ENCODE assay signal across 1 cellular context in genomic region chrX:40117715-40118285, GRCh38.
TF ChIP-seq lines count a peak whose summit lies in the region.

No MANE protein-coding gene starts in this region.

TF ChIP-seq in K562, 482 proteins besides CTCF, POLR2A, EP300 and RAD21 (continued from another document and continues in another):
- TF ChIP-seq PHF20 (IDR thresholded peaks at IDR 0.05; ENCODE audit: partially characterized antibody) (peak; percentile 42), ZNF212 (CRISPR knock-in tag; IDR thresholded peaks at IDR 0.05) (no peak), ZNF175 (CRISPR knock-in tag; IDR thresholded peaks at IDR 0.05; ENCODE audit: low read depth) (no peak), POLR2AphosphoS5 (IDR thresholded peaks at IDR 0.05; ENCODE audit: control insufficient read depth, insufficient read depth, low read depth, low read length) (peak; percentile 79), FOXO4 (CRISPR knock-in tag; IDR thresholded peaks at IDR 0.05) (no peak), FOSL1 (tag; conservative IDR thresholded peaks at IDR 0.05) (no peak), MYC (IDR thresholded peaks at IDR 0.05; ENCODE audit: low read depth, low read length) (peak; percentile 35; the same call in 1 of the 2 replicates), MYC (CRISPR knock-in tag; IDR thresholded peaks at IDR 0.05; ENCODE audit: borderline replicate concordance, low read depth) (no peak), EP400 (IDR thresholded peaks at IDR 0.05) (peak; percentile 40; the same call in 1 of the 2 replicates), ZNF589 (CRISPR knock-in tag; IDR thresholded peaks at IDR 0.05; ENCODE audit: low read depth) (no peak), ZNF644 (tag; IDR thresholded peaks at IDR 0.05; ENCODE audit: low read depth) (0 out of 2 replicates have a peak, but pooled peaks have one; percentile 40), CREB3L1 (IDR thresholded peaks at IDR 0.05; ENCODE audit: borderline replicate concordance, low read depth) (no peak), TBP (optimal IDR thresholded peaks at IDR 0.05; ENCODE audit: low read depth, low read length) (peak; percentile 20), KLF16 (IDR thresholded peaks at IDR 0.05) (peak; percentile 71), FOXK2 (conservative IDR thresholded peaks at IDR 0.05 in 1 of 2, IDR thresholded peaks at IDR 0.05 in 1 of 2; ENCODE audit: low read depth in 2 of 2) (peak; percentile 17 to 91; a peak in 2 of 4 replicates), LEF1 (IDR thresholded peaks at IDR 0.05) (peak; percentile 56; the same call in 1 of the 2 replicates), PTTG1 (tag; IDR thresholded peaks at IDR 0.05; ENCODE audit: low read depth) (no peak), CLOCK (CRISPR knock-in tag; IDR thresholded peaks at IDR 0.05; ENCODE audit: borderline replicate concordance) (no peak), POLR2AphosphoS2 (IDR thresholded peaks at IDR 0.05; ENCODE audit: low read length) (no peak), EZH2 (IDR thresholded peaks at IDR 0.05; ENCODE audit: borderline replicate concordance, low read depth, low read length) (no peak), HNRNPK (IDR thresholded peaks at IDR 0.05; ENCODE audit: low read depth, low read length, poor library complexity, severe bottlenecking) (no peak), ZBTB7A (IDR thresholded peaks at IDR 0.05; ENCODE audit: borderline replicate concordance, control insufficient read depth, low read depth, low read length) (0 out of 2 replicates have a peak, but pooled peaks have one; percentile 33), RREB1 (CRISPR knock-in tag; IDR thresholded peaks at IDR 0.05) (no peak), MAZ (CRISPR knock-in tag; conservative IDR thresholded peaks at IDR 0.05 in 1 of 2, IDR thresholded peaks at IDR 0.05 in 1 of 2) (peak; percentile 43 to 66; a peak in 2 of 4 replicates), CBFA2T2 (conservative IDR thresholded peaks at IDR 0.05) (peak; percentile 88), ZKSCAN8 (CRISPR knock-in tag; IDR thresholded peaks at IDR 0.05) (peak; percentile 60; the same call in 1 of the 2 replicates), STAT5A (IDR thresholded peaks at IDR 0.05; ENCODE audit: borderline replicate concordance, low read length) (peak; percentile 73), PRMT5 (CRISPR knock-in tag; IDR thresholded peaks at IDR 0.05) (no peak), SFPQ (IDR thresholded peaks at IDR 0.05; ENCODE audit: low read depth, low read length) (no peak), PHTF2 (CRISPR knock-in tag; IDR thresholded peaks at IDR 0.05) (no peak), SP1 (CRISPR knock-in tag; IDR thresholded peaks at IDR 0.05) (0 out of 2 replicates have a peak, but pooled peaks have one; percentile 33), CEBPZ (IDR thresholded peaks at IDR 0.05; ENCODE audit: borderline replicate concordance, low read depth, low read length) (no peak), ZNF184 (CRISPR knock-in tag; IDR thresholded peaks at IDR 0.05) (no peak), SMARCC2 (IDR thresholded peaks at IDR 0.05; ENCODE audit: low read depth) (peak; percentile 62), KDM2B (CRISPR knock-in tag; IDR thresholded peaks at IDR 0.05) (no peak), THAP7 (CRISPR knock-in tag; IDR thresholded peaks at IDR 0.05) (no peak), ATF4 (CRISPR knock-in tag; IDR thresholded peaks at IDR 0.05) (no peak)
